11 cellular contexts compared by ENCODE assay signal in the genomic region with DNA sequence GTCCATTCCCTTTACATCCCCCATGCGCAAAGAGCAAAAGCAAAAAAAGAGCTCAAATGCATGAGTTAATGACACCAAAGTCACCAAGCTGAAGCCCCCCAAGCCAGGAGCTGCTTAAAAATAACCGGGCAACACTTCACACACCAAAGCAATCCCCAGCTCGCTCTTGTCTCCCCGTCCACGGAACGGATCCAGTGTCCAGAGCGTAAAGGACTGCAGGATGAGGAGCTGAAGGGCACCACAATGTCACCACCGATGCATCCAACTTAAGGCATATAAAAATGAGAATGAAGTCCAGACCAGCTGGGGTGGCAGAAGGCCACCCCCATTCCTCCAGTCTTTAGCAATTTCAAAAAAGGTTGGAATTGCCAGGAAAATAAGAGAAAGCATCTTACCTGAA. TPM values are rescaled to one million over a fixed set of nuclear protein-coding genes. Genes with fewer than 3 reads are reported as not detected.
DNase-seq lines count a peak whose midpoint lies in the region; ATAC-seq and TF ChIP-seq lines count a peak whose summit lies in the region.
"Had no signal": no experiment of that assay in that cellular context is flagged by ENCODE, and none has a peak within 500 bp of the region (broad histone marks: within the 10 kb centered on the region; RNA-seq: fewer than 3 reads in every experiment).

No MANE protein-coding gene starts in this region.

- H3K36me3 ChIP-seq in HCT116 (ENCODE audit: control insufficient read depth in 1 of 2, insufficient read depth in 2 of 2, low read length in 2 of 2) (no peaks in the 10 kb centered on the region), A673 (ENCODE audit: insufficient read depth, low read length, poor library complexity, severe bottlenecking) (no peaks in the 10 kb centered on the region)

- H2AFZ ChIP-seq in HCT116 (ENCODE audit: low read depth, low read length, poor library complexity, severe bottlenecking), result no peak overlapping the region

- no peak for DNase-seq in HCT116 (ENCODE audit: low read depth, low spot score)
- DNase-seq in WTC11 (ENCODE audit: low spot score), result no peak
- DNase-seq in islet precursor cell, result peak; percentile 54
- DNase-seq in stimulated activated CD8-positive, alpha-beta memory T cell treated with anti-CD3 and anti-CD28 coated beads, Interleukin-4, amount 100 ng/mL, for 48 hours, result peak; percentile 20
- DNase-seq in NCI-H2196 treated with DMSO at 0.1 percent for 48 hours (lab: John Stamatoyannopoulos, UW; ENCODE audit: unreplicated experiment), result no peak
- no peak for DNase-seq in A673 (ENCODE audit: low spot score)
- no peak for DNase-seq in CD1c-positive myeloid dendritic cell (ENCODE audit: extremely low spot score)
- DNase-seq: activated CD8-positive, alpha-beta memory T cell treated with anti-CD3 and anti-CD28 coated beads for 24 hours had no signal

- TF ChIP-seq CTCF in HCT116 (IDR thresholded peaks at IDR 0.05 in 2 of 3, conservative IDR thresholded peaks at IDR 0.05 in 1 of 3; ENCODE audit: borderline replicate concordance in 1 of 3, insufficient read depth in 1 of 3, low read depth in 2 of 3, low read length in 2 of 3), result no peak
- TF ChIP-seq CTCF in WTC11 (IDR thresholded peaks at IDR 0.05), result no peak
- no peak for TF ChIP-seq CTCF in A673 (conservative IDR thresholded peaks at IDR 0.05; ENCODE audit: low read depth, low read length)

- no peak for ATAC-seq in HCT116
- ATAC-seq in WTC11, result no peak
- ATAC-seq: K562 had no signal

- H3K27ac ChIP-seq in HCT116 (ENCODE audit: low read depth, low read length) (peak overlapping the region; percentile 35; the same call in 1 of the 2 replicates), A673 (ENCODE audit: low read depth, low read length, poor library complexity, severe bottlenecking) (no peak overlapping the region)

- H3K9me3 ChIP-seq in HCT116 (ENCODE audit: control insufficient read depth in 1 of 2, insufficient read depth in 1 of 2, low read depth in 1 of 2, low read length in 2 of 2), result no peaks in the 10 kb centered on the region
- H3K9me3 ChIP-seq in A673 (ENCODE audit: low read depth, low read length, poor library complexity, severe bottlenecking), result no peaks in the 10 kb centered on the region

- peaks cover 9% of the 10 kb centered on the region for H3K79me2 ChIP-seq in HCT116 (ENCODE audit: insufficient read depth, low read length)

- POLR2A ChIA-PET in HCT116 (lab: Charles Lee) (no interaction called here), WTC11 (lab: Charles Lee) (interaction anchor here (1.9 kb wide), 1 partner anchor 10 kb away, joined by 6 read pairs; no protein-coding TSS in a partner anchor), A673 (lab: Charles Lee; ENCODE audit: low non-redundant PET) (no interaction called here)

- intact Hi-C loops in HCT116 (cut with micrococcal nuclease), result loop anchor here (5.0 to 10.0 kb wide), 4 partner anchors 55 to 267 kb away; no protein-coding TSS in a partner anchor
- intact Hi-C loops in A673 (cut with micrococcal nuclease; ENCODE audit: unreplicated experiment), result no loop called here

- H3K4me1 Mint-ChIP-seq in WTC11, result peaks cover 99% of the 10 kb centered on the region

- H3K4me1 ChIP-seq in HCT116 (ENCODE audit: control insufficient read depth in 1 of 2, insufficient read depth in 2 of 2, low read length in 2 of 2) (peaks cover 87 to 98% of the 10 kb centered on the region in 2 experiments), A673 (ENCODE audit: insufficient read depth, low read length, poor library complexity, severe bottlenecking) (peaks cover 82% of the 10 kb centered on the region)

- H3K9me2 ChIP-seq in HCT116 (ENCODE audit: insufficient read depth), result no peaks in the 10 kb centered on the region

- peak overlapping the region; percentile 27 for H3K4me3 Mint-ChIP-seq in WTC11
- H3K4me3 Mint-ChIP-seq: dendritic cell treated with granulocyte-macrophage colony-stimulating factor and Interleukin-4, amounts not matched to agents 40 ng/mL and 50 ng/mL, for 4 days had no signal

- peak overlapping the region; percentile 66 for H3K4me2 ChIP-seq in HCT116 (ENCODE audit: low read length)

- peak overlapping the region in 1 of 2 experiments; percentile 21; a peak in 2 of 4 replicates for H3K4me3 ChIP-seq in HCT116 (replicated peaks in 1 of 2; ENCODE audit: low read depth in 1 of 2, low read length in 2 of 2)
- no peak overlapping the region for H3K4me3 ChIP-seq in A673 (ENCODE audit: low read depth, low read length, poor library complexity, severe bottlenecking)
- H3K4me3 ChIP-seq: K562, lung had no signal

- peaks cover 39% of the 10 kb centered on the region for H3K36me3 Mint-ChIP-seq in WTC11

- H3K27me3 ChIP-seq in HCT116 (ENCODE audit: insufficient read depth, low read length) (peaks cover 36% of the 10 kb centered on the region; the same call in 1 of the 2 replicates), A673 (replicated peaks; ENCODE audit: insufficient read depth, low read depth, low read length, poor library complexity) (no peaks in the 10 kb centered on the region)

- BruUV-seq in HCT116 (replicated peaks; lab: Mats Ljungman, UMichigan), result no TSS peak
- BruUV-seq in A673 (replicated peaks; lab: Mats Ljungman, UMichigan), result no TSS peak

- H3K27me3 Mint-ChIP-seq in WTC11 (ENCODE audit: low read depth), result no peaks in the 10 kb centered on the region
- H3K27me3 Mint-ChIP-seq: dendritic cell treated with granulocyte-macrophage colony-stimulating factor and Interleukin-4, amounts not matched to agents 40 ng/mL and 50 ng/mL, for 4 days had no signal

- TF ChIP-seq POLR2A in HCT116 (IDR thresholded peaks at IDR 0.05; ENCODE audit: borderline replicate concordance, extremely low read depth, insufficient read depth, insufficient read length), result no peak

- CTCF ChIA-PET in HCT116 (lab: Charles Lee), result no interaction called here
- CTCF ChIA-PET in WTC11 (lab: Charles Lee), result no interaction called here
- CTCF ChIA-PET in A673 (lab: Charles Lee), result no interaction called here

- H3K9ac ChIP-seq in HCT116 (ENCODE audit: low read length), result peak overlapping the region; percentile 45

- H3K9me3 Mint-ChIP-seq in WTC11, result no peaks in the 10 kb centered on the region
- H3K9me3 Mint-ChIP-seq: dendritic cell treated with granulocyte-macrophage colony-stimulating factor and Interleukin-4, amounts not matched to agents 40 ng/mL and 50 ng/mL, for 4 days had no signal

- H4K20me1 ChIP-seq in HCT116 (ENCODE audit: insufficient read depth), result peaks cover 3% of the 10 kb centered on the region; the same call in 1 of the 2 replicates

- H3K27ac Mint-ChIP-seq in WTC11, result peak overlapping the region; percentile 92
- H3K27ac Mint-ChIP-seq: dendritic cell treated with granulocyte-macrophage colony-stimulating factor and Interleukin-4, amounts not matched to agents 40 ng/mL and 50 ng/mL, for 4 days had no signal

- TF ChIP-seq RAD21 in HCT116 (IDR thresholded peaks at IDR 0.05; ENCODE audit: low read depth), result no peak

- RAD21 ChIA-PET in HCT116 (lab: Charles Lee; ENCODE audit: low non-redundant PET in 1 of 2, low total read pairs in 2 of 2, uncharacterized antibody in 2 of 2, unreplicated experiment in 2 of 2), result no interaction called here

TF ChIP-seq in HCT116, 20 proteins besides CTCF, POLR2A, EP300 and RAD21 (continues in another document):
- TF ChIP-seq EZH2 (IDR thresholded peaks at IDR 0.05), result no peak
- TF ChIP-seq CBX3 (IDR thresholded peaks at IDR 0.05; ENCODE audit: low read depth), result no peak
- TF ChIP-seq SRF (IDR thresholded peaks at IDR 0.05; ENCODE audit: low read depth), result no peak
- no peak for TF ChIP-seq EZH2phosphoT487 (IDR thresholded peaks at IDR 0.05; ENCODE audit: borderline replicate concordance)
- TF ChIP-seq, protein P1, sequence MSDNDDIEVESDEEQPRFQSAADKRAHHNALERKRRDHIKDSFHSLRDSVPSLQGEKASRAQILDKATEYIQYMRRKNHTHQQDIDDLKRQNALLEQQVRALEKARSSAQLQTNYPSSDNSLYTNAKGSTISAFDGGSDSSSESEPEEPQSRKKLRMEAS (IDR thresholded peaks at IDR 0.05), result no peak
- TF ChIP-seq SP1 (IDR thresholded peaks at IDR 0.05; ENCODE audit: low read depth), result no peak
- TF ChIP-seq CEBPB (IDR thresholded peaks at IDR 0.05; ENCODE audit: low read depth), result no peak

TF ChIP-seq in WTC11, 78 proteins besides CTCF, POLR2A, EP300 and RAD21 (continues in another document):
- TF ChIP-seq CREB1 (CRISPR knock-in tag; IDR thresholded peaks at IDR 0.05) (no peak), ZNF263 (CRISPR knock-in tag; IDR thresholded peaks at IDR 0.05; ENCODE audit: low read depth) (no peak)
- TF ChIP-seq, protein P2, sequence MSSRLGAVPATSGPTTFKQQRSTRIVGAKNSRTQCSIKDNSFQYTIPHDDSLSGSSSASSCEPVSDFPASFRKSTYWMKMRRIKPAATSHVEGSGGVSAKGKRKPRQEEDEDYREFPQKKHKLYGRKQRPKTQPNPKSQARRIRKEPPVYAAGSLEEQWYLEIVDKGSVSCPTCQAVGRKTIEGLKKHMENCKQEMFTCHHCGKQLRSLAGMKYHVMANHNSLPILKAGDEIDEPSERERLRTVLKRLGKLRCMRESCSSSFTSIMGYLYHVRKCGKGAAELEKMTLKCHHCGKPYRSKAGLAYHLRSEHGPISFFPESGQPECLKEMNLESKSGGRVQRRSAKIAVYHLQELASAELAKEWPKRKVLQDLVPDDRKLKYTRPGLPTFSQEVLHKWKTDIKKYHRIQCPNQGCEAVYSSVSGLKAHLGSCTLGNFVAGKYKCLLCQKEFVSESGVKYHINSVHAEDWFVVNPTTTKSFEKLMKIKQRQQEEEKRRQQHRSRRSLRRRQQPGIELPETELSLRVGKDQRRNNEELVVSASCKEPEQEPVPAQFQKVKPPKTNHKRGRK (CRISPR knock-in tag; IDR thresholded peaks at IDR 0.05; ENCODE audit: borderline replicate concordance), result no peak
- TF ChIP-seq, protein P3, sequence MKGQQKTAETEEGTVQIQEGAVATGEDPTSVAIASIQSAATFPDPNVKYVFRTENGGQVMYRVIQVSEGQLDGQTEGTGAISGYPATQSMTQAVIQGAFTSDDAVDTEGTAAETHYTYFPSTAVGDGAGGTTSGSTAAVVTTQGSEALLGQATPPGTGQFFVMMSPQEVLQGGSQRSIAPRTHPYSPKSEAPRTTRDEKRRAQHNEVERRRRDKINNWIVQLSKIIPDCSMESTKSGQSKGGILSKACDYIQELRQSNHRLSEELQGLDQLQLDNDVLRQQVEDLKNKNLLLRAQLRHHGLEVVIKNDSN (CRISPR knock-in tag; IDR thresholded peaks at IDR 0.05), result no peak
- TF ChIP-seq, protein P4, sequence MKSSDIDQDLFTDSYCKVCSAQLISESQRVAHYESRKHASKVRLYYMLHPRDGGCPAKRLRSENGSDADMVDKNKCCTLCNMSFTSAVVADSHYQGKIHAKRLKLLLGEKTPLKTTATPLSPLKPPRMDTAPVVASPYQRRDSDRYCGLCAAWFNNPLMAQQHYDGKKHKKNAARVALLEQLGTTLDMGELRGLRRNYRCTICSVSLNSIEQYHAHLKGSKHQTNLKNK (CRISPR knock-in tag; IDR thresholded peaks at IDR 0.05), result no peak
- TF ChIP-seq, protein P5, sequence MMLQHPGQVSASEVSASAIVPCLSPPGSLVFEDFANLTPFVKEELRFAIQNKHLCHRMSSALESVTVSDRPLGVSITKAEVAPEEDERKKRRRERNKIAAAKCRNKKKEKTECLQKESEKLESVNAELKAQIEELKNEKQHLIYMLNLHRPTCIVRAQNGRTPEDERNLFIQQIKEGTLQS (CRISPR knock-in tag; conservative IDR thresholded peaks at IDR 0.05), result no peak

RNA-seq across cellular contexts. Expression of gene SMAD7, which starts 8.7 kb away (rescaled TPM):
- total RNA-seq in HCT116 (2021; ENCODE audit: unreplicated experiment) (7.2 TPM), WTC11 (2021) (26.7 to 44.7 TPM (median 29.5 TPM) in 3 replicates), A673 (2021) (11.4 and 12.0 TPM in 2 replicates)
- 3.6 and 4.2 TPM in 2 replicates for polyA plus RNA-seq in HCT116 (2012)

Comparison
In these comparisons a context has a peak if more than half of its experiments do, and no peak if none do; other contexts are left out.
1. DNase-seq: peak in islet precursor cell (single experiment) and stimulated activated CD8-positive, alpha-beta memory T cell treated with anti-CD3 and anti-CD28 coated beads, Interleukin-4, amount 100 ng/mL, for 48 hours (single experiment); none in HCT116 (single experiment), WTC11 (single experiment), NCI-H2196 treated with DMSO at 0.1 percent for 48 hours (single experiment), A673 (single experiment) and CD1c-positive myeloid dendritic cell (single experiment).